20 cellular contexts compared by ENCODE assay signal in the genomic region with DNA sequence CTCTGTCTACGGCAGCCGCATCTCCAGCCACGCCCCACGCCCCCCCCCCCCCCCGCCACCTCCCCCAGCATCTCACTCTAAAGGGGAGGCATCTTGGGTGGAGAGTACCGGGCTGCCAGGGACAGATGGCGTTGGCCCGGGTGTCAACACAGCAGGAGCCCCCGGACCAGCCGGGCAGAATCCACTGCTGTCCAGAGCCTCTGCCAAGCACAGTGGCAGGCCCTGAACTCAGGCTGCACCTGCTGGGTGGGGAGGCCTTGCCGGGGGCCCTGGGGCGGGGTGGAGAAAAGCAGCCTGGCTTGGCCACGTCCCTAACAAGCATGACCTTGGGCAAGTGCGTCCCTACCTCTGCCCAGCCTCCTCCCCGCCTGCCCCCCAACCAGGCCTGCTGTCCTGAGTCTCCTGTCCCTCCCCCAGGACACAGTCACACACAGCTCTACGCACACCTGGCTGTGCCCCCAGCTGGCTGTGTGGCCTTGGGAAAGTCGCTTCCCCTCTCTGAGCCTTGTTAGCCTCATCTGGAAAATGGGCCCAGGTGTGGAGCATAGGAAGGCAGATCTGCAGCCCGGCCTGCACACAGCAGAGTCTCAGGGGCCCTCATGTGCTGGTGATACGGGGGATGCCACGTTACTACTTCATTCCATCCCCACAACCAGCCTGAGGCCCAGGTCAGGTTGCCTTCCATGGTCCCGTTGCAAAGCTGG. TPM values are rescaled to one million over a fixed set of nuclear protein-coding genes. Genes with fewer than 3 reads are reported as not detected.
DNase-seq lines count a peak whose midpoint lies in the region; ATAC-seq, FAIRE-seq and TF ChIP-seq lines count a peak whose summit lies in the region.
"Had no signal": no experiment of that assay in that cellular context is flagged by ENCODE, and none has a peak within 500 bp of the region (broad histone marks: within the 10 kb centered on the region; RNA-seq: fewer than 3 reads in every experiment).

No MANE protein-coding gene starts in this region.

- TF ChIP-seq RAD21 in H1 (IDR thresholded peaks at IDR 0.05 in 1 of 2, conservative IDR thresholded peaks at IDR 0.05 in 1 of 2; ENCODE audit: low read depth in 2 of 2, low read length in 2 of 2): no peak

- no peak overlapping the region for H3K18ac ChIP-seq in H1 (ENCODE audit: extremely low read depth, low read length)

- H3K4me3 ChIP-seq in Panc1 (ENCODE audit: low read depth in 2 of 2, low read length in 2 of 2) (no peak overlapping the region), H1 (ENCODE audit: extremely low read depth in 1 of 4, insufficient read depth in 2 of 4, low read depth in 3 of 4, low read length in 4 of 4) (no peak overlapping the region)

- no peak overlapping the region for H2AK5ac ChIP-seq in H1 (ENCODE audit: low read depth, low read length)

- FAIRE-seq in H1 (lab: Jason Lieb, UNC): no peak
- FAIRE-seq: A549, GM12892 had no signal

- 0 out of 2 replicates have a peak overlapping the region, but pooled peaks have one; percentile 50 for H2BK12ac ChIP-seq in H1 (ENCODE audit: low read depth, low read length)

- no peak overlapping the region for H3K4ac ChIP-seq in H1 (replicated peaks; ENCODE audit: insufficient read length, low read depth, low read length)

- in situ Hi-C loops in G401 (cut with HindIII; ENCODE audit: low sequenced_read_pairs) (no loop called here), Panc1 (cut with HindIII; ENCODE audit: low pct_unique_long_range_greater_than_20kb, low sequenced_read_pairs) (no loop called here)

- H4K8ac ChIP-seq in H1 (ENCODE audit: extremely low read depth, insufficient read depth, low read length): no peak overlapping the region; the same call in 1 of the 2 replicates

- no peak overlapping the region for H3K23ac ChIP-seq in H1 (ENCODE audit: insufficient read length)

- H3K27me3 ChIP-seq in Panc1 (ENCODE audit: control insufficient read depth, insufficient read depth, low read length) (no peaks in the 10 kb centered on the region), H1 (replicated peaks in 1 of 4; ENCODE audit: control insufficient read depth in 3 of 4, extremely low read depth in 1 of 4, insufficient read depth in 3 of 4, low read length in 3 of 4) (peaks cover 0 to 9% (median 8%) of the 10 kb centered on the region in 4 experiments; a peak in 4 of 7 replicates)

- H3K36me3 ChIP-seq in Panc1 (ENCODE audit: control insufficient read depth, insufficient read depth, low read length) (no peaks in the 10 kb centered on the region), H1 (ENCODE audit: control insufficient read depth in 2 of 4, insufficient read depth in 4 of 4, low read length in 3 of 4) (no peaks in the 10 kb centered on the region)

- CTCF ChIA-PET in Panc1 (lab: Charles Lee) (interaction anchor here (0.7 kb wide), 1 partner anchor 45 kb away, joined by 6 read pairs; no protein-coding TSS in a partner anchor), H1 (lab: Charles Lee; ENCODE audit: partially characterized antibody) (interaction anchor here (0.6 to 3.6 kb wide), 6 partner anchors 15 to 265 kb away, joined by 3 to 30 read pairs (median 5); no protein-coding TSS in a partner anchor)

- no peak overlapping the region for H2BK20ac ChIP-seq in H1 (ENCODE audit: low read length)

- no peaks in the 10 kb centered on the region for H3K9me3 ChIP-seq in Panc1 (ENCODE audit: control insufficient read depth, insufficient read depth, low read depth, low read length)
- no peaks in the 10 kb centered on the region for H3K9me3 ChIP-seq in H1 (ENCODE audit: insufficient read depth in 2 of 2, low read depth in 1 of 2, low read length in 1 of 2)
- H3K9me3 ChIP-seq: A549 had no signal

- H4K91ac ChIP-seq in H1 (replicated peaks; ENCODE audit: insufficient read length, low read length): no peak overlapping the region

- H2BK120ac ChIP-seq in H1 (replicated peaks; ENCODE audit: low read depth, low read length): no peak overlapping the region

- H4K5ac ChIP-seq in H1 (ENCODE audit: insufficient read length, low read depth, low read length): no peak overlapping the region

- ATAC-seq in Panc1: 0 out of 2 replicates have a peak, but pooled peaks have one; percentile 5
- no peak for ATAC-seq in HG03025 (IDR thresholded peaks at IDR 0.05; ENCODE audit: low FRiP score, unreplicated experiment)
- ATAC-seq in HG03139 (IDR thresholded peaks at IDR 0.05; ENCODE audit: unreplicated experiment): no peak

- TF ChIP-seq POLR2A in H1 (IDR thresholded peaks at IDR 0.05; ENCODE audit: control extremely low read depth in 1 of 2, low read depth in 2 of 2, low read length in 2 of 2): no peak

- H3K14ac ChIP-seq in H1 (ENCODE audit: insufficient read length): no peak overlapping the region

- intact Hi-C loops in Panc1 (cut with micrococcal nuclease; ENCODE audit: unreplicated experiment): loop anchor here (2.0 to 5.0 kb wide), 2 partner anchors 189 to 222 kb away; no protein-coding TSS in a partner anchor

- no TSS peak for BruUV-seq in Panc1 (replicated peaks; lab: Mats Ljungman, UMichigan)

- H3K4me1 ChIP-seq in Panc1 (ENCODE audit: control insufficient read depth, insufficient read depth, low read length) (no peaks in the 10 kb centered on the region), H1 (replicated peaks in 1 of 4; ENCODE audit: control insufficient read depth in 3 of 4, insufficient read depth in 4 of 4, low read length in 3 of 4) (peaks cover 0 to 3% (median 2%) of the 10 kb centered on the region in 4 experiments; a peak in 4 of 7 replicates)
- H3K4me1 ChIP-seq: A549 had no signal

- no peak overlapping the region for H3K4me2 ChIP-seq in H1 (ENCODE audit: insufficient read depth in 1 of 2, low read depth in 2 of 2, low read length in 2 of 2)

- H3K27ac ChIP-seq in Panc1 (ENCODE audit: low read length): no peak overlapping the region
- H3K27ac ChIP-seq in H1 (ENCODE audit: low read depth, low read length): no peak overlapping the region
- H3K27ac ChIP-seq: A549 had no signal

- H3K23me2 ChIP-seq in H1 (ENCODE audit: low read depth, low read length): peaks cover 14% of the 10 kb centered on the region; the same call in 1 of the 2 replicates

- POLR2A ChIA-PET in Panc1 (lab: Charles Lee): no interaction called here
- POLR2A ChIA-PET in H1 (lab: Charles Lee; ENCODE audit: partially characterized antibody): interaction anchor here (0.7 kb wide), 1 partner anchor 11 kb away, joined by 3 read pairs; no protein-coding TSS in a partner anchor

- peaks cover 2 to 11% of the 10 kb centered on the region in 2 experiments for H4K20me1 ChIP-seq in H1 (replicated peaks in 1 of 2; ENCODE audit: control insufficient read depth in 1 of 2, insufficient read depth in 2 of 2, low read length in 2 of 2)

- TF ChIP-seq EP300 in H1 (IDR thresholded peaks at IDR 0.05; ENCODE audit: borderline replicate concordance in 1 of 2, low read depth in 2 of 2, low read length in 2 of 2): no peak

- H3K9ac ChIP-seq in H1 (replicated peaks in 1 of 4; ENCODE audit: extremely low read depth in 1 of 4, low read depth in 3 of 4, low read length in 3 of 4): no peak overlapping the region

- no peak for TF ChIP-seq CTCF in Panc1 (IDR thresholded peaks at IDR 0.05)
- no peak for TF ChIP-seq CTCF in H1 (IDR thresholded peaks at IDR 0.05; ENCODE audit: control extremely low read depth in 1 of 3, insufficient read depth in 1 of 3, low read depth in 1 of 3, low read length in 3 of 3)

- no peak overlapping the region for H2BK15ac ChIP-seq in H1 (ENCODE audit: low read length)

- WGBS in H1 (ENCODE audit: extremely low coverage in 1 of 2, insufficient coverage in 1 of 2, insufficient read length in 1 of 2, insufficient replicate concordance in 2 of 2, low coverage in 1 of 2, low lambda C conversion rate in 2 of 2, missing lambda C conversion rate in 1 of 2), 2 experiments: 79% methylated on average over 12 of the region's 21 CpGs; no CpG with 5 or more reads in 1 of the 2 experiments

- H3K79me2 ChIP-seq in H1 (ENCODE audit: control insufficient read depth in 1 of 2, insufficient read depth in 2 of 2, low read length in 2 of 2): no peaks in the 10 kb centered on the region

- no peak overlapping the region for H3K56ac ChIP-seq in H1 (replicated peaks; ENCODE audit: insufficient read length, low read depth, low read length)

- DNase-seq in NCI-H748 (lab: John Stamatoyannopoulos, UW; ENCODE audit: unreplicated experiment): peak; percentile 56
- no peak for DNase-seq in NCI-H748 treated with DMSO at 0.1 percent for 48 hours (lab: John Stamatoyannopoulos, UW)
- peak; percentile 85 for DNase-seq in G401 (ENCODE audit: low spot score)
- no peak for DNase-seq in Panc1 (ENCODE audit: low read depth, low spot score)
- no peak for DNase-seq in H1 (ENCODE audit: low read depth in 1 of 2, low spot score in 2 of 2)
- no peak for DNase-seq in H4 (ENCODE audit: low spot score)
- DNase-seq: DND-41, GOT3, MM.1S, NCI-H1048, NCI-H187, NCI-H345, NCI-H774, OCI-M1, Right ventricle myocardium superior, T-helper 9 cell had no signal

- no peak overlapping the region for H2AFZ ChIP-seq in H1 (ENCODE audit: low read length)

- H2BK5ac ChIP-seq in H1 (ENCODE audit: low read depth, low read length): no peak overlapping the region

- H3K79me1 ChIP-seq in H1 (ENCODE audit: low read depth, low read length): no peaks in the 10 kb centered on the region

TF ChIP-seq in H1, 55 proteins besides CTCF, POLR2A, EP300 and RAD21 (continues in another document):
- no peak for TF ChIP-seq TCF12 (IDR thresholded peaks at IDR 0.05; ENCODE audit: low read depth, low read length)
- TF ChIP-seq ZNF274 (IDR thresholded peaks at IDR 0.05; ENCODE audit: borderline replicate concordance, extremely low read depth, low read length): no peak
- no peak for TF ChIP-seq SIRT6 (IDR thresholded peaks at IDR 0.05; ENCODE audit: low read length)
- TF ChIP-seq RXRA (IDR thresholded peaks at IDR 0.05; ENCODE audit: insufficient read depth, low read depth, low read length): no peak

RNA-seq across cellular contexts. Expression of a gene that starts 45.2 kb away (rescaled TPM):
- total RNA-seq in G401 (2014; rRNA removed; shearing (Covaris generic)): 12.3 and 13.0 TPM in 2 replicates
- total RNA-seq in Panc1 (2021; ENCODE audit: unreplicated experiment): 144 TPM
- 127 TPM for polyA plus RNA-seq in Panc1 (2012; ENCODE audit: insufficient read length)
- 7.7 and 8.5 TPM in 2 replicates for total RNA-seq in H1 (2021; fragmentation: NEBNext Ultra II Directional; extraction: Animal tissue kit (Norgen Biotek cat#: 25700))
- polyA plus RNA-seq in H1 (2011; rRNA removed): 5.3 and 7.4 TPM in 2 replicates
- 7.2 TPM for polyA plus RNA-seq in H1 (2011; cell fraction: cytosol; rRNA removed)
- polyA plus RNA-seq in H1 (2011; cell fraction: nucleus; rRNA removed): 64.5 TPM
- polyA plus RNA-seq in H1 (2012, experiment 1 of 2): 4.7 to 12.0 TPM (median 11.0 TPM) in 4 replicates
- polyA plus RNA-seq in H1 (2012, experiment 2 of 2): 4.4 TPM
- polyA plus RNA-seq in H1 (2013, experiment 1 of 2): 8.1 TPM
- 6.8 TPM for polyA plus RNA-seq in H1 (2013, experiment 2 of 2)
- polyA minus RNA-seq in H1 (2011; rRNA and poly(A)+ RNA removed): 8.8 and 9.6 TPM in 2 replicates
- polyA minus RNA-seq in H1 (2011; cell fraction: cytosol; rRNA and poly(A)+ RNA removed): 5.7 TPM
- 14.6 TPM for polyA minus RNA-seq in H1 (2011; cell fraction: nucleus; rRNA and poly(A)+ RNA removed)
- total RNA-seq in H4 (2014; rRNA removed; shearing (Covaris generic)): 9.8 and 13.4 TPM in 2 replicates

Comparison
In these comparisons a context has a peak if more than half of its experiments do, and no peak if none do; other contexts are left out.
1. DNase-seq: peak in NCI-H748 (single experiment) and G401 (single experiment); none in NCI-H748 treated with DMSO at 0.1 percent for 48 hours (single experiment), Panc1 (single experiment), H1 (0 of 2) and H4 (single experiment).
2. RNA of a gene that starts 45.2 kb away (total RNA-seq): 144 TPM in Panc1 (single experiment); 9.8 to 13.4 TPM in H4, 12.3 to 13.0 TPM in G401 and 7.7 to 8.5 TPM in H1; every median in the first group is over 10 times any median in the second.